1 cellular context compared by ENCODE assay signal in genomic region chr11:59659981-59660380, GRCh38.
TF ChIP-seq lines count a peak whose summit lies in the region.

No MANE protein-coding gene starts in this region.

TF ChIP-seq in endothelial cell of umbilical vein, 7 proteins besides CTCF, POLR2A, EP300 and RAD21:
- TF ChIP-seq FOS (IDR thresholded peaks at IDR 0.05; ENCODE audit: borderline replicate concordance, insufficient read depth, low read length) (no peak), MAX (IDR thresholded peaks at IDR 0.05; ENCODE audit: insufficient read depth, insufficient read length) (no peak), JUN (IDR thresholded peaks at IDR 0.05; ENCODE audit: borderline replicate concordance, insufficient read depth, insufficient read length, low read depth) (no peak), GATA2 (IDR thresholded peaks at IDR 0.05; ENCODE audit: insufficient read depth, insufficient read length, low read depth, low read length) (no peak), POLR2AphosphoS5 (IDR thresholded peaks at IDR 0.05; ENCODE audit: insufficient read depth, low read depth, low read length) (no peak), MYC (IDR thresholded peaks at IDR 0.05; ENCODE audit: low read depth, low read length) (no peak), EZH2 (IDR thresholded peaks at IDR 0.05; ENCODE audit: borderline replicate concordance, low read depth, low read length, severe bottlenecking) (no peak)
